13 cellular contexts compared by ENCODE assay signal in the genomic region with DNA sequence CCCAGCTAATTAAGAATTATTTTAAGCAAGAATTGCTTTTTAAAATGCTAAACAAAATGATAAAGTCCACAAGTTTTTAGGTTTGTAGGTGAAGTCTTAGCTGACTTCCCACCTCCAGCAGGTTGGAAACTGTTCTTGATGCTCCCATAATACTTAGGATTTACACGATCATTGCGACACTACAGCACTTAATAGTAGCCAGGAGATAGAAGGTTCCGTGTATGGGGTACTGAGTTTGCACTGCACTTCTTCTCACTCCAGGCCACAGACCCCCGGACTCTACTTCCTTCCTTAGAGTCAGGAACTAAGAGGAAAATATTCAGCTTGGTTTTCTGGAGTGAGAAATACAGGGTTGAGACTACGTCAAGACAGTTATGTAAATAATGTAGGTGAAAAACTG. TPM values are rescaled to one million over a fixed set of nuclear protein-coding genes. Genes with fewer than 3 reads are reported as not detected.
DNase-seq lines count a peak whose midpoint lies in the region; ATAC-seq, FAIRE-seq and TF ChIP-seq lines count a peak whose summit lies in the region.
"Had no signal": no experiment of that assay in that cellular context is flagged by ENCODE, and none has a peak within 500 bp of the region (broad histone marks: within the 10 kb centered on the region; RNA-seq: fewer than 3 reads in every experiment).

No MANE protein-coding gene starts in this region.

- H3K79me2 ChIP-seq in GM23248 (ENCODE audit: insufficient read depth) (no peaks in the 10 kb centered on the region), HepG2 (ENCODE audit: insufficient read depth, low read length) (no peaks in the 10 kb centered on the region)

- DNase-seq in GM23248 = no peak
- no peak for DNase-seq in activated B cell treated with CpG ODN at 0.5 μM for 24 hours
- no peak for DNase-seq in HepG2 (ENCODE audit: low spot score)
- no peak for DNase-seq in suprapubic skin (ENCODE audit: low spot score in 2 of 2)
- DNase-seq in A673 (ENCODE audit: low spot score) = no peak
- DNase-seq in activated naive CD4-positive, alpha-beta T cell treated with anti-CD3 and anti-CD28 coated beads, Interleukin-2, amount 50 U/mL, for 16 hours = no peak
- DNase-seq: effector CD8-positive, alpha-beta T cell; NCI-H1417; NCI-H446 treated with DMSO at 0.1 percent for 48 hours had no signal

- H4K20me1 ChIP-seq in GM23248 (ENCODE audit: insufficient read depth) (no peaks in the 10 kb centered on the region), HepG2 (ENCODE audit: insufficient read depth, low read length) (no peaks in the 10 kb centered on the region)

- H3K27ac Mint-ChIP-seq in activated B cell treated with CpG ODN at 0.5 μM for 24 hours = peak overlapping the region; percentile 5
- H3K27ac Mint-ChIP-seq: mesothelial cell of epicardium, WTC11 had no signal

- H3K4me3 Mint-ChIP-seq in activated B cell treated with CpG ODN at 0.5 μM for 24 hours = no peak overlapping the region
- H3K4me3 Mint-ChIP-seq: mesothelial cell of epicardium, WTC11 had no signal

- WGBS in GM23248 (ENCODE audit: low coverage in 1 of 2, low lambda C conversion rate in 2 of 2, missing lambda C conversion rate in 2 of 2), 2 experiments = 92 to 93% methylated on average over 5 of the region's 5 CpGs
- WGBS in HepG2 (ENCODE audit: low lambda C conversion rate) = 49% methylated on average over 5 of the region's 5 CpGs
- 87% methylated on average over 5 of the region's 5 CpGs for WGBS in suprapubic skin

- CTCF ChIA-PET in activated B cell treated with CpG ODN at 0.5 μM for 24 hours (lab: Charles Lee) = interaction anchor here (1.6 to 2.0 kb wide), 2 partner anchors 195 to 267 kb away, joined by 4 to 7 read pairs; no protein-coding TSS in a partner anchor
- CTCF ChIA-PET in HepG2 (lab: Yijun Ruan, JAX; ENCODE audit: low intra/inter-chr PET ratio, low total read pairs) = no interaction called here
- CTCF ChIA-PET in A673 (lab: Charles Lee) = no interaction called here

- H3K4me3 ChIP-seq in GM23248 = no peak overlapping the region
- H3K4me3 ChIP-seq in HepG2 (replicated peaks in 1 of 3; ENCODE audit: insufficient read depth in 1 of 3, low read depth in 2 of 3, low read length in 3 of 3) = no peak overlapping the region
- no peak overlapping the region for H3K4me3 ChIP-seq in suprapubic skin
- H3K4me3 ChIP-seq in A673 (ENCODE audit: low read depth, low read length, poor library complexity, severe bottlenecking) = no peak overlapping the region

- TF ChIP-seq POLR2A in HepG2 (IDR thresholded peaks at IDR 0.05; ENCODE audit: insufficient read depth in 1 of 2, low read depth in 2 of 2, low read length in 2 of 2) (no peak), suprapubic skin (IDR thresholded peaks at IDR 0.05) (no peak)

- peaks cover 17% of the 10 kb centered on the region for H3K4me1 ChIP-seq in GM23248 (ENCODE audit: insufficient read depth)
- H3K4me1 ChIP-seq in HepG2 (ENCODE audit: insufficient read depth, low read length) = no peaks in the 10 kb centered on the region
- H3K4me1 ChIP-seq in suprapubic skin = peaks cover 22% of the 10 kb centered on the region
- H3K4me1 ChIP-seq in A673 (ENCODE audit: insufficient read depth, low read length, poor library complexity, severe bottlenecking) = peaks cover 6% of the 10 kb centered on the region

- H2AFZ ChIP-seq in GM23248 (no peak overlapping the region), HepG2 (ENCODE audit: low read length) (no peak overlapping the region)

- H3K9me3 ChIP-seq in GM23248 (ENCODE audit: low read depth) = no peaks in the 10 kb centered on the region
- H3K9me3 ChIP-seq in HepG2 (ENCODE audit: low read length) = no peaks in the 10 kb centered on the region
- H3K9me3 ChIP-seq in suprapubic skin = no peaks in the 10 kb centered on the region
- H3K9me3 ChIP-seq in A673 (ENCODE audit: low read depth, low read length, poor library complexity, severe bottlenecking) = no peaks in the 10 kb centered on the region

- H3K36me3 ChIP-seq in GM23248 (ENCODE audit: low read depth) = no peaks in the 10 kb centered on the region
- H3K36me3 ChIP-seq in HepG2 (replicated peaks in 1 of 2; ENCODE audit: control insufficient read depth in 1 of 2, insufficient read depth in 2 of 2, low read length in 2 of 2) = no peaks in the 10 kb centered on the region
- H3K36me3 ChIP-seq in suprapubic skin = no peaks in the 10 kb centered on the region
- no peaks in the 10 kb centered on the region for H3K36me3 ChIP-seq in A673 (ENCODE audit: insufficient read depth, low read length, poor library complexity, severe bottlenecking)

- intact Hi-C loops in activated B cell treated with CpG ODN at 0.5 μM for 24 hours (cut with micrococcal nuclease) = loop anchor here (1.0 to 5.0 kb wide), 8 partner anchors 24 to 268 kb away; no protein-coding TSS in a partner anchor
- intact Hi-C loops in HepG2 (cut with micrococcal nuclease; ENCODE audit: unreplicated experiment) = no loop called here
- intact Hi-C loops in A673 (cut with micrococcal nuclease; ENCODE audit: unreplicated experiment) = no loop called here

- H3K9me3 Mint-ChIP-seq in activated B cell treated with CpG ODN at 0.5 μM for 24 hours = no peaks in the 10 kb centered on the region
- H3K9me3 Mint-ChIP-seq: mesothelial cell of epicardium had no signal

- POLR2A ChIA-PET in activated B cell treated with CpG ODN at 0.5 μM for 24 hours (lab: Charles Lee) (interaction anchor here (0.8 to 2.7 kb wide), 6 partner anchors 62 to 198 kb away, joined by 3 to 9 read pairs (median 4); no protein-coding TSS in a partner anchor), HepG2 (lab: Yijun Ruan, JAX) (no interaction called here), A673 (lab: Charles Lee; ENCODE audit: low non-redundant PET) (no interaction called here)

- no peaks in the 10 kb centered on the region for H3K36me3 Mint-ChIP-seq in activated B cell treated with CpG ODN at 0.5 μM for 24 hours (ENCODE audit: low read depth)
- H3K36me3 Mint-ChIP-seq: mesothelial cell of epicardium had no signal

- H3K27me3 ChIP-seq in GM23248 (replicated peaks; ENCODE audit: insufficient read depth) (no peaks in the 10 kb centered on the region), HepG2 (ENCODE audit: control insufficient read depth in 1 of 2, insufficient read depth in 2 of 2, low read length in 2 of 2) (peaks cover 0 to 3% of the 10 kb centered on the region in 2 experiments; a peak in 2 of 5 replicates), suprapubic skin (no peaks in the 10 kb centered on the region), A673 (replicated peaks; ENCODE audit: insufficient read depth, low read depth, low read length, poor library complexity) (no peaks in the 10 kb centered on the region)
- H3K27me3 ChIP-seq: foreskin keratinocyte had no signal

- no peaks in the 10 kb centered on the region for H3K9me2 ChIP-seq in GM23248 (ENCODE audit: insufficient read depth)

- in situ Hi-C loops in GM23248 (cut with MboI) = no loop called here
- in situ Hi-C loops in HepG2 (cut with HindIII; ENCODE audit: extremely low pct_ligation_motif_present, low pct_unique_long_range_greater_than_20kb) = no loop called here

- H3K27me3 Mint-ChIP-seq in activated B cell treated with CpG ODN at 0.5 μM for 24 hours = no peaks in the 10 kb centered on the region

- H3K9ac ChIP-seq in GM23248 = no peak overlapping the region
- no peak overlapping the region for H3K9ac ChIP-seq in HepG2 (ENCODE audit: insufficient read depth, low read depth, low read length)

- FAIRE-seq in HepG2 (lab: Jason Lieb, UNC) = no peak

- peaks cover 13% of the 10 kb centered on the region for H3F3A ChIP-seq in GM23248 (ENCODE audit: insufficient read depth)

- ATAC-seq in activated B cell treated with CpG ODN at 0.5 μM for 24 hours (ENCODE audit: low read depth) (no peak), HepG2 (no peak), GM19351 (IDR thresholded peaks at IDR 0.05; ENCODE audit: unreplicated experiment) (no peak)
- ATAC-seq: WTC11 had no signal

- H3K27ac ChIP-seq in GM23248 (peak overlapping the region; percentile 65), HepG2 (ENCODE audit: extremely low read length, insufficient read depth, low read length) (no peak overlapping the region), suprapubic skin (peak overlapping the region; percentile 7), A673 (ENCODE audit: low read depth, low read length, poor library complexity, severe bottlenecking) (no peak overlapping the region)
- H3K27ac ChIP-seq: foreskin keratinocyte had no signal

- TF ChIP-seq RAD21 in HepG2 (CRISPR knock-in tag; IDR thresholded peaks at IDR 0.05) = no peak

- TF ChIP-seq CTCF in activated B cell treated with CpG ODN at 0.5 μM for 24 hours (IDR thresholded peaks at IDR 0.05) (no peak), HepG2 (CRISPR knock-in tag; IDR thresholded peaks at IDR 0.05) (no peak), suprapubic skin (IDR thresholded peaks at IDR 0.05) (no peak), A673 (conservative IDR thresholded peaks at IDR 0.05; ENCODE audit: low read depth, low read length) (no peak)

- H3K4me2 ChIP-seq in GM23248 (ENCODE audit: unreplicated experiment) (peak overlapping the region; percentile 41), HepG2 (ENCODE audit: low read depth, low read length) (no peak overlapping the region)

- peaks cover 32% of the 10 kb centered on the region for H3K4me1 Mint-ChIP-seq in activated B cell treated with CpG ODN at 0.5 μM for 24 hours

- BruUV-seq in HepG2 (replicated peaks; lab: Mats Ljungman, UMichigan) = no TSS peak
- no TSS peak for BruUV-seq in A673 (replicated peaks; lab: Mats Ljungman, UMichigan)

- no peak for TF ChIP-seq EP300 in HepG2 (IDR thresholded peaks at IDR 0.05; ENCODE audit: low read depth in 2 of 2, low read length in 2 of 2)
- TF ChIP-seq EP300 in HepG2 (CRISPR knock-in tag; IDR thresholded peaks at IDR 0.05; ENCODE audit: borderline replicate concordance) = no peak
- no peak for TF ChIP-seq EP300 in suprapubic skin (IDR thresholded peaks at IDR 0.05)

RNA-seq across cellular contexts. Expression of a gene that starts 56.1 kb away (rescaled TPM):
- 208 and 228 TPM in 2 replicates for total RNA-seq in GM23248 (2014; rRNA removed; shearing (Covaris generic))
- 127 and 134 TPM in 2 replicates for polyA plus RNA-seq in GM23248 (2016; fragmentation: Nextera tagmentation; extraction: Ambion mirVana)
- total RNA-seq in activated B cell treated with CpG ODN at 0.5 μM for 24 hours = 32.8 and 36.2 TPM in 2 replicates
- total RNA-seq in HepG2 (2016; rRNA removed; fragmentation: Illumina TruSeq; extraction: Trizol) = 56.1 and 58.8 TPM in 2 replicates
- total RNA-seq in HepG2 (2016; cell fraction: cytosol; rRNA removed; fragmentation: Illumina TruSeq; extraction: Trizol; ENCODE audit: low read depth) = 10.2 and 13.0 TPM in 2 replicates
- 46.1 and 56.2 TPM in 2 replicates for total RNA-seq in HepG2 (2016; cell fraction: insoluble cytoplasmic fraction; rRNA removed; fragmentation: Illumina TruSeq; extraction: Trizol)
- 19.9 and 20.9 TPM in 2 replicates for total RNA-seq in HepG2 (2016; cell fraction: membrane; rRNA removed; fragmentation: Illumina TruSeq; extraction: Trizol)
- total RNA-seq in HepG2 (2016; cell fraction: nucleus; rRNA removed; fragmentation: Illumina TruSeq; extraction: Trizol) = 74.0 and 78.2 TPM in 2 replicates
- polyA plus RNA-seq in HepG2 (2011; rRNA removed) = 42.1 and 56.2 TPM in 2 replicates
- polyA plus RNA-seq in HepG2 (2011; cell fraction: cytosol; rRNA removed) = 54.8 and 55.2 TPM in 2 replicates
- polyA plus RNA-seq in HepG2 (2011; cell fraction: nucleus; rRNA removed) = 207 TPM in 2 replicates
- 47.4 and 50.1 TPM in 2 replicates for polyA plus RNA-seq in HepG2 (2012)
- 4.1 and 4.3 TPM in 2 replicates for polyA plus RNA-seq in HepG2 (2016; cell fraction: cytosol; fragmentation: Illumina TruSeq; extraction: Trizol; ENCODE audit: low read depth)
- polyA plus RNA-seq in HepG2 (2016; cell fraction: insoluble cytoplasmic fraction; fragmentation: Illumina TruSeq; extraction: Trizol; ENCODE audit: low read depth) = 46.8 and 48.8 TPM in 2 replicates
- 9.3 and 10.2 TPM in 2 replicates for polyA plus RNA-seq in HepG2 (2016; cell fraction: membrane; fragmentation: Illumina TruSeq; extraction: Trizol; ENCODE audit: low read depth)
- 92.7 and 107 TPM in 2 replicates for polyA plus RNA-seq in HepG2 (2016; cell fraction: nucleus; fragmentation: Illumina TruSeq; extraction: Trizol; ENCODE audit: insufficient read depth, low read depth)
- 62.6 and 656 TPM in 2 replicates for polyA minus RNA-seq in HepG2 (2011; rRNA and poly(A)+ RNA removed; ENCODE audit: low replicate concordance)
- 24.9 and 25.8 TPM in 2 replicates for polyA minus RNA-seq in HepG2 (2011; cell fraction: cytosol; rRNA and poly(A)+ RNA removed)
- 193 and 212 TPM in 2 replicates for polyA minus RNA-seq in HepG2 (2011; cell fraction: nucleus; rRNA and poly(A)+ RNA removed)
- 100 to 1,000 TPM; 379 to 684 (median 450) TPM for total RNA-seq in suprapubic skin
- 40.0 and 73.3 TPM in 2 replicates for total RNA-seq in A673 (2021)

Comparison
In these comparisons a context has a peak if more than half of its experiments do, and no peak if none do; other contexts are left out.
1. H3K27ac ChIP-seq: peak in GM23248 (single experiment) and suprapubic skin (single experiment); none in HepG2 (single experiment) and A673 (single experiment).